19 cellular contexts compared by ENCODE assay signal in genomic region chr1:2984399-2985061, GRCh38. TPM values are rescaled to one million over a fixed set of nuclear protein-coding genes. Genes with fewer than 3 reads are reported as not detected.
DNase-seq lines count a peak whose midpoint lies in the region; ATAC-seq and TF ChIP-seq lines count a peak whose summit lies in the region.
"Had no signal": no experiment of that assay in that cellular context is flagged by ENCODE, and none has a peak within 500 bp of the region (broad histone marks: within the 10 kb centered on the region; RNA-seq: fewer than 3 reads in every experiment).

No MANE protein-coding gene starts in this region.

- H3K9me3 Mint-ChIP-seq in natural killer cell treated with Interleukin-12 subunit alpha and Interleukin-12 subunit beta and Interleukin-15 and Interleukin-18, amount 100 ng/mL, for 72 hours: no peaks in the 10 kb centered on the region

- H3K36me3 Mint-ChIP-seq in natural killer cell treated with Interleukin-12 subunit alpha and Interleukin-12 subunit beta and Interleukin-15 and Interleukin-18, amount 100 ng/mL, for 72 hours: no peaks in the 10 kb centered on the region

- H3K9me3 ChIP-seq in right atrium auricular region (no peaks in the 10 kb centered on the region), upper lobe of right lung (no peaks in the 10 kb centered on the region)
- H3K9me3 ChIP-seq: MG63 had no signal

- ATAC-seq in Right ventricle myocardium superior (ENCODE audit: poor library complexity) (no peak), upper lobe of right lung (no peak)
- ATAC-seq in natural killer cell treated with Interleukin-12 subunit alpha and Interleukin-12 subunit beta and Interleukin-15 and Interleukin-18, amount 100 ng/mL, for 72 hours: no peak

- peaks cover 7 to 17% of the 10 kb centered on the region in 2 donors for H3K27me3 Mint-ChIP-seq in natural killer cell treated with Interleukin-12 subunit alpha and Interleukin-12 subunit beta and Interleukin-15 and Interleukin-18, amount 100 ng/mL, for 72 hours

- no peak overlapping the region for H3K4me3 ChIP-seq in right atrium auricular region
- H3K4me3 ChIP-seq in dorsolateral prefrontal cortex: no peak overlapping the region
- H3K4me3 ChIP-seq in upper lobe of right lung: no peak overlapping the region
- H3K4me3 ChIP-seq: MG63, PC-9 had no signal

- no peak overlapping the region for H3K4me3 Mint-ChIP-seq in natural killer cell treated with Interleukin-12 subunit alpha and Interleukin-12 subunit beta and Interleukin-15 and Interleukin-18, amount 100 ng/mL, for 72 hours

- H3K27ac ChIP-seq in right atrium auricular region: no peak overlapping the region
- peak overlapping the region in 58 of 59 donors; percentile 26 to 99 (median 92) for H3K27ac ChIP-seq in dorsolateral prefrontal cortex
- H3K27ac ChIP-seq in upper lobe of right lung: no peak overlapping the region
- H3K27ac ChIP-seq: C4-2B, PC-9 had no signal

- H3K4me1 Mint-ChIP-seq in natural killer cell treated with Interleukin-12 subunit alpha and Interleukin-12 subunit beta and Interleukin-15 and Interleukin-18, amount 100 ng/mL, for 72 hours (ENCODE audit: low read depth in 2 of 2): peaks cover 0 to 3% of the 10 kb centered on the region in 2 donors

- TF ChIP-seq CTCF in right atrium auricular region (IDR thresholded peaks at IDR 0.05): no peak
- TF ChIP-seq CTCF in dorsolateral prefrontal cortex (IDR thresholded peaks at IDR 0.05 in 54 of 56, conservative IDR thresholded peaks at IDR 0.05 in 2 of 56; ENCODE audit: low read depth in 1 of 56, partially characterized antibody in 56 of 56): no peak
- TF ChIP-seq CTCF in upper lobe of right lung (IDR thresholded peaks at IDR 0.05): no peak

- no peak overlapping the region for H3K27ac Mint-ChIP-seq in natural killer cell treated with Interleukin-12 subunit alpha and Interleukin-12 subunit beta and Interleukin-15 and Interleukin-18, amount 100 ng/mL, for 72 hours

- no peaks in the 10 kb centered on the region for H3K27me3 ChIP-seq in right atrium auricular region
- H3K27me3 ChIP-seq in dorsolateral prefrontal cortex: no peaks in the 10 kb centered on the region
- H3K27me3 ChIP-seq in upper lobe of right lung: no peaks in the 10 kb centered on the region
- H3K27me3 ChIP-seq: MG63 had no signal

- intact Hi-C loops in Right ventricle myocardium superior (cut with DNase I): no loop called here
- intact Hi-C loops in dorsolateral prefrontal cortex (cut with DNase I): loop anchor here in 1 of 2 donors (10.0 kb wide), 1 partner anchor 70 kb away; no protein-coding TSS in a partner anchor
- intact Hi-C loops in upper lobe of right lung (cut with DNase I): no loop called here

- H3K4me1 ChIP-seq in right atrium auricular region (peaks cover 0 to 12% of the 10 kb centered on the region in 2 donors), upper lobe of right lung (no peaks in the 10 kb centered on the region)

- H3K36me3 ChIP-seq in right atrium auricular region: no peaks in the 10 kb centered on the region
- H3K36me3 ChIP-seq in upper lobe of right lung: no peaks in the 10 kb centered on the region
- H3K36me3 ChIP-seq: MG63 had no signal

- DNase-seq in Right ventricle myocardium superior: peak; percentile 18
- DNase-seq in right atrium auricular region (ENCODE audit: low spot score): no peak
- peak in 7 of 10 donors; percentile 26 to 43 (median 30) for DNase-seq in dorsolateral prefrontal cortex
- DNase-seq in natural killer cell treated with Interleukin-12 subunit alpha and Interleukin-12 subunit beta and Interleukin-15 and Interleukin-18, amount 100 ng/mL, for 72 hours (ENCODE audit: low spot score): peak; percentile 59
- peak; percentile 53 for DNase-seq in upper lobe of right lung
- no peak for DNase-seq in stimulated activated CD4-positive, alpha-beta T cell treated with anti-CD3 and anti-CD28 coated beads, Interleukin-4, amount 100 ng/mL, for 1 hour
- no peak for DNase-seq in NCI-H446 (lab: John Stamatoyannopoulos, UW)
- DNase-seq: DMS 273 treated with DMSO at 0.1 percent for 48 hours, GF-D8, Karpas-422, MG63, NCI-H1092 treated with DMSO at 0.1 percent for 48 hours, NCI-H1694, NCI-H524, PC-9 had no signal

RNA-seq across cellular contexts. Expression of gene ACTRT2, which starts 36.7 kb away (rescaled TPM):
- total RNA-seq in Right ventricle myocardium superior (not detected), right atrium auricular region (not detected), dorsolateral prefrontal cortex (under 1 TPM in 1 of 120 experiments, not detected in 119; 0.32 TPM), upper lobe of right lung (not detected)
- total RNA-seq in natural killer cell treated with Interleukin-12 subunit alpha and Interleukin-12 subunit beta and Interleukin-15 and Interleukin-18, amount 100 ng/mL, for 72 hours: not detected
- total RNA-seq: A673, Daoy, H1, PC-9 had no signal

Comparison
In these comparisons a context has a peak if more than half of its experiments do, and no peak if none do; other contexts are left out.
1. DNase-seq: peak in Right ventricle myocardium superior (single experiment), dorsolateral prefrontal cortex (7 of 10), natural killer cell treated with Interleukin-12 subunit alpha and Interleukin-12 subunit beta and Interleukin-15 and Interleukin-18, amount 100 ng/mL, for 72 hours (single experiment) and upper lobe of right lung (single experiment); none in right atrium auricular region (single experiment), stimulated activated CD4-positive, alpha-beta T cell treated with anti-CD3 and anti-CD28 coated beads, Interleukin-4, amount 100 ng/mL, for 1 hour (single experiment) and NCI-H446 (0 of 2).
2. H3K27ac ChIP-seq: peak in dorsolateral prefrontal cortex (58 of 59); none in right atrium auricular region (0 of 2) and upper lobe of right lung (single experiment).